Comparison of ENCODE assay signal across 15 cellular contexts in genomic region chr7:151695856-151696555, GRCh38.
DNase-seq lines count a peak whose midpoint lies in the region; ATAC-seq and TF ChIP-seq lines count a peak whose summit lies in the region.
"Had no signal": no experiment of that assay in that cellular context is flagged by ENCODE, and none has a peak within 500 bp of the region (broad histone marks: within the 10 kb centered on the region; RNA-seq: fewer than 3 reads in every experiment).

No MANE protein-coding gene starts in this region.

- H3K4me1 ChIP-seq in BLaER1 treated with 17β-estradiol and CSF1 and Interleukin-3, amounts not matched to agents 10 nM and 100 nM, result peaks cover 74 to 89% (median 87%) of the 10 kb centered on the region in 10 experiments
- peaks cover 33 to 35% of the 10 kb centered on the region in 2 donors for H3K4me1 ChIP-seq in duodenal mucosa (ENCODE audit: control insufficient read depth in 1 of 2, insufficient read depth in 2 of 2, low read length in 2 of 2)

- peak overlapping the region; percentile 69 to 87 (median 72) for H3K27ac Mint-ChIP-seq in nephron
- H3K27ac Mint-ChIP-seq: activated CD8-positive, alpha-beta memory T cell treated with anti-CD3 and anti-CD28 coated beads, Interleukin-2, amount 10 ng/mL, durations not matched to agents 7 days and 5 days; T-helper 2 cell treated with Interferon-gamma antibody and Interleukin-4, amounts not matched to agents 5 μg/mL and 100 μg/mL, for 36 hours had no signal

- H3K36me3 ChIP-seq in BLaER1 treated with 17β-estradiol and CSF1 and Interleukin-3, amounts not matched to agents 10 nM and 100 nM, result no peaks in the 10 kb centered on the region
- no peaks in the 10 kb centered on the region for H3K36me3 ChIP-seq in duodenal mucosa (ENCODE audit: control insufficient read depth in 1 of 2, insufficient read depth in 2 of 2, low read length in 2 of 2)
- H3K36me3 ChIP-seq: BE2C had no signal

- no peak overlapping the region for H3K4me3 ChIP-seq in BLaER1 treated with 17β-estradiol and CSF1 and Interleukin-3, amounts not matched to agents 10 nM and 100 nM
- H3K4me3 ChIP-seq in duodenal mucosa (ENCODE audit: low read depth in 1 of 2, low read length in 2 of 2), result no peak overlapping the region
- H3K4me3 ChIP-seq: skin epidermis had no signal

- peak; percentile 34 for DNase-seq in NCI-H146 treated with DMSO at 0.1 percent for 48 hours (lab: John Stamatoyannopoulos, UW; ENCODE audit: unreplicated experiment)
- no peak for DNase-seq in glomerular visceral epithelial cell (ENCODE audit: extremely low spot score)
- no peak for DNase-seq in T1000 (lab: John Stamatoyannopoulos, UW)
- no peak for DNase-seq in stimulated activated CD4-positive, alpha-beta T cell treated with anti-CD3 and anti-CD28 coated beads, Interleukin-1b, Interleukin-23, amount 100 ng/mL, for 48 hours
- DNase-seq: activated CD8-positive, alpha-beta memory T cell treated with anti-CD3 and anti-CD28 coated beads, Interleukin-2, amount 10 ng/mL, durations not matched to agents 7 days and 5 days; Karpas-422; NCI-H82 had no signal

- no peaks in the 10 kb centered on the region for H3K36me3 Mint-ChIP-seq in nephron (ENCODE audit: low read depth)
- H3K36me3 Mint-ChIP-seq: activated CD8-positive, alpha-beta memory T cell treated with anti-CD3 and anti-CD28 coated beads, Interleukin-2, amount 10 ng/mL, durations not matched to agents 7 days and 5 days had no signal

- no peak for TF ChIP-seq CTCF in nephron (IDR thresholded peaks at IDR 0.05; ENCODE audit: unreplicated experiment in 3 of 3)

- peak overlapping the region in 1 of 3 experiments; percentile 12 for H3K4me3 Mint-ChIP-seq in nephron
- H3K4me3 Mint-ChIP-seq: activated CD8-positive, alpha-beta memory T cell treated with anti-CD3 and anti-CD28 coated beads, Interleukin-2, amount 10 ng/mL, durations not matched to agents 7 days and 5 days; memory B cell; T-helper 2 cell treated with Interferon-gamma antibody and Interleukin-4, amounts not matched to agents 5 μg/mL and 100 μg/mL, for 36 hours had no signal

- no peak overlapping the region for H3K27ac ChIP-seq in BLaER1 treated with 17β-estradiol and CSF1 and Interleukin-3, amounts not matched to agents 10 nM and 100 nM
- peak overlapping the region; percentile 76 for H3K27ac ChIP-seq in duodenal mucosa (ENCODE audit: low read depth, low read length)

- no peaks in the 10 kb centered on the region for H3K9me3 Mint-ChIP-seq in nephron
- H3K9me3 Mint-ChIP-seq: memory B cell; T-helper 2 cell treated with Interferon-gamma antibody and Interleukin-4, amounts not matched to agents 5 μg/mL and 100 μg/mL, for 36 hours had no signal

- no peaks in the 10 kb centered on the region for H3K27me3 ChIP-seq in BLaER1 treated with 17β-estradiol and CSF1 and Interleukin-3, amounts not matched to agents 10 nM and 100 nM
- no peaks in the 10 kb centered on the region for H3K27me3 ChIP-seq in duodenal mucosa (ENCODE audit: control insufficient read depth in 1 of 2, insufficient read depth in 2 of 2, low read length in 2 of 2)
- H3K27me3 ChIP-seq: BE2C had no signal

- ATAC-seq in GM19023 (IDR thresholded peaks at IDR 0.05; ENCODE audit: unreplicated experiment), result no peak
- ATAC-seq: activated CD8-positive, alpha-beta memory T cell treated with anti-CD3 and anti-CD28 coated beads, Interleukin-2, amount 10 ng/mL, durations not matched to agents 7 days and 5 days had no signal

- H3K9me3 ChIP-seq in BLaER1 treated with 17β-estradiol and CSF1 and Interleukin-3, amounts not matched to agents 10 nM and 100 nM (replicated peaks in 1 of 11), result no peaks in the 10 kb centered on the region
- H3K9me3 ChIP-seq in duodenal mucosa (ENCODE audit: control insufficient read depth in 1 of 2, low read length in 2 of 2), result no peaks in the 10 kb centered on the region
- H3K9me3 ChIP-seq: BE2C had no signal

- peaks cover 47% of the 10 kb centered on the region for H3K4me1 Mint-ChIP-seq in nephron
- H3K4me1 Mint-ChIP-seq: activated CD8-positive, alpha-beta memory T cell treated with anti-CD3 and anti-CD28 coated beads, Interleukin-2, amount 10 ng/mL, durations not matched to agents 7 days and 5 days had no signal

- peaks cover 18% of the 10 kb centered on the region for H3K27me3 Mint-ChIP-seq in nephron (ENCODE audit: low read depth)
- H3K27me3 Mint-ChIP-seq: activated CD8-positive, alpha-beta memory T cell treated with anti-CD3 and anti-CD28 coated beads, Interleukin-2, amount 10 ng/mL, durations not matched to agents 7 days and 5 days; memory B cell had no signal

- peaks cover 0 to 51% (median 0%) of the 10 kb centered on the region in 11 experiments; a peak in 6 of 22 replicates for H4K20me1 ChIP-seq in BLaER1 treated with 17β-estradiol and CSF1 and Interleukin-3, amounts not matched to agents 10 nM and 100 nM

- peak overlapping the region in 2 of 11 experiments; percentile 29 to 31; a peak in 2 of 22 replicates for H3K9ac ChIP-seq in BLaER1 treated with 17β-estradiol and CSF1 and Interleukin-3, amounts not matched to agents 10 nM and 100 nM
- H3K9ac ChIP-seq in duodenal mucosa (ENCODE audit: low read depth in 1 of 2, low read length in 2 of 2), result peak overlapping the region; percentile 55 to 58

- peak overlapping the region; percentile 49 to 92 (median 86) for H3K4me2 ChIP-seq in BLaER1 treated with 17β-estradiol and CSF1 and Interleukin-3, amounts not matched to agents 10 nM and 100 nM
